In genomic region chr19:1248454-1249297, GRCh38 we compare ENCODE assay signal across 8 cellular contexts. TPM values are rescaled to one million over a fixed set of nuclear protein-coding genes. Genes with fewer than 3 reads are reported as not detected.
DNase-seq lines count a peak whose midpoint lies in the region; ATAC-seq, FAIRE-seq and TF ChIP-seq lines count a peak whose summit lies in the region.

Gene MIDN (plus strand): TSS chr19:1248583. CDS start chr19:1250297, 1,714 bp downstream.

- H3K27ac ChIP-seq in AG04450 (ENCODE audit: low read depth, low read length) (peak within 1 kb of the TSS; percentile 90), endothelial cell of umbilical vein (ENCODE audit: insufficient read depth, low read depth, low read length) (peak within 1 kb of the TSS; percentile 99)

- no peak for DNase-seq in AG04450 (ENCODE audit: low read depth, low spot score)
- DNase-seq in NCI-H526 treated with DMSO at 0.1 percent for 48 hours (lab: John Stamatoyannopoulos, UW), result peak; percentile 27
- peak; percentile 85 for DNase-seq in activated CD8-positive, alpha-beta memory T cell treated with anti-CD3 and anti-CD28 coated beads, Interleukin-2, amount 10 ng/mL, durations not matched to agents 7 days and 5 days
- DNase-seq in endothelial cell of umbilical vein (ENCODE audit: low read depth, low spot score), result peak; percentile 86
- DNase-seq in stimulated activated CD8-positive, alpha-beta memory T cell treated with anti-CD3 and anti-CD28 coated beads, Interleukin-7, amount 100 ng/mL, for 4 hours (ENCODE audit: low read depth in 2 of 2), result peak; percentile 65 to 84

- peak within 1 kb of the TSS; percentile 91 for H3K27ac Mint-ChIP-seq in activated CD8-positive, alpha-beta memory T cell treated with anti-CD3 and anti-CD28 coated beads, Interleukin-2, amount 10 ng/mL, durations not matched to agents 7 days and 5 days

- no peaks in the 10 kb centered on the region; the same call in 1 of the 2 replicates for H3K9me3 ChIP-seq in AG04450 (ENCODE audit: control insufficient read depth, insufficient read depth, low read length)
- H3K9me3 ChIP-seq in endothelial cell of umbilical vein (replicated peaks; ENCODE audit: control insufficient read depth, insufficient read depth, low read length), result no peaks in the 10 kb centered on the region
- no peaks in the 10 kb centered on the region for H3K9me3 ChIP-seq in mononuclear cell (ENCODE audit: low read depth, low read length)

- peak within 1 kb of the TSS; percentile 97 for H3K9ac ChIP-seq in endothelial cell of umbilical vein (replicated peaks; ENCODE audit: extremely low read depth, insufficient read depth, low read length)

- intact Hi-C loops in endothelial cell of umbilical vein (cut with micrococcal nuclease), result loop anchor here (1.0 to 10.0 kb wide), 2 partner anchors 18 to 454 kb away; partner anchors contain the start of gene PTBP1

- dilution Hi-C loops in endothelial cell of umbilical vein (cut with MboI; ENCODE audit: extremely low pct_ligation_motif_present, low sequenced_read_pairs), result no loop called here

- H3K4me3 Mint-ChIP-seq in activated CD8-positive, alpha-beta memory T cell treated with anti-CD3 and anti-CD28 coated beads, Interleukin-2, amount 10 ng/mL, durations not matched to agents 7 days and 5 days, result peak within 1 kb of the TSS; percentile 79

- peaks cover 8% of the 10 kb centered on the region for H3K4me1 Mint-ChIP-seq in activated CD8-positive, alpha-beta memory T cell treated with anti-CD3 and anti-CD28 coated beads, Interleukin-2, amount 10 ng/mL, durations not matched to agents 7 days and 5 days

- peaks cover 0 to 5% of the 10 kb centered on the region in 2 experiments for H3K36me3 ChIP-seq in endothelial cell of umbilical vein (ENCODE audit: control insufficient read depth in 2 of 2, extremely low read depth in 1 of 2, insufficient read depth in 2 of 2, low read length in 2 of 2)

- peak within 1 kb of the TSS; percentile 77 for H3K4me3 ChIP-seq in AG04450 (ENCODE audit: low read depth, low read length)
- peak within 1 kb of the TSS; percentile 71 to 95 (median 84) for H3K4me3 ChIP-seq in endothelial cell of umbilical vein (replicated peaks in 1 of 3; ENCODE audit: insufficient read depth in 1 of 3, low read depth in 1 of 3, low read length in 3 of 3)
- H3K4me3 ChIP-seq in mononuclear cell (ENCODE audit: low read length), result peak within 1 kb of the TSS; percentile 52

- H3K9me3 Mint-ChIP-seq in activated CD8-positive, alpha-beta memory T cell treated with anti-CD3 and anti-CD28 coated beads, Interleukin-2, amount 10 ng/mL, durations not matched to agents 7 days and 5 days (ENCODE audit: low read depth), result no peaks in the 10 kb centered on the region

- ATAC-seq in GM18511 (IDR thresholded peaks at IDR 0.05; ENCODE audit: unreplicated experiment) (peak; percentile 25), HG03045 (IDR thresholded peaks at IDR 0.05; ENCODE audit: unreplicated experiment) (peak; percentile 24)
- peak; percentile 26 for ATAC-seq in activated CD8-positive, alpha-beta memory T cell treated with anti-CD3 and anti-CD28 coated beads, Interleukin-2, amount 10 ng/mL, durations not matched to agents 7 days and 5 days

- peak within 1 kb of the TSS; percentile 52 for H3K4me2 ChIP-seq in endothelial cell of umbilical vein (ENCODE audit: insufficient read depth, low read length)

- CTCF ChIA-PET in AG04450 (lab: Charles Lee) (no interaction called here), endothelial cell of umbilical vein (lab: Charles Lee) (interaction anchor here (0.6 to 1.6 kb wide), 2 partner anchors 12 to 18 kb away, joined by 3 to 14 read pairs; no protein-coding TSS in a partner anchor)
- CTCF ChIA-PET in activated CD8-positive, alpha-beta memory T cell treated with anti-CD3 and anti-CD28 coated beads, Interleukin-2, amount 10 ng/mL, durations not matched to agents 7 days and 5 days (lab: Charles Lee), result interaction anchor here (0.6 to 1.0 kb wide), 4 partner anchors 8 to 26 kb away, joined by 3 to 14 read pairs (median 4); partner anchors contain the start of gene CIRBP

- H3K27me3 ChIP-seq in AG04450 (ENCODE audit: control insufficient read depth, insufficient read depth, low read length) (no peaks in the 10 kb centered on the region), endothelial cell of umbilical vein (ENCODE audit: control insufficient read depth in 2 of 2, insufficient read depth in 2 of 2, low read length in 2 of 2) (no peaks in the 10 kb centered on the region), mononuclear cell (ENCODE audit: insufficient read depth, low read length) (no peaks in the 10 kb centered on the region)

- peak; percentile 55 for TF ChIP-seq CTCF in AG04450 (IDR thresholded peaks at IDR 0.05; ENCODE audit: low read depth, low read length)
- peak; percentile 75 to 85 for TF ChIP-seq CTCF in endothelial cell of umbilical vein (IDR thresholded peaks at IDR 0.05; ENCODE audit: extremely low read depth in 1 of 2, insufficient read depth in 1 of 2, low read depth in 1 of 2, low read length in 2 of 2)

- peak within 1 kb of the TSS; percentile 36 for H2AFZ ChIP-seq in endothelial cell of umbilical vein (ENCODE audit: low read depth, low read length)

- FAIRE-seq in endothelial cell of umbilical vein (lab: Jason Lieb, UNC), result no peak

- POLR2A ChIA-PET in AG04450 (lab: Yijun Ruan, JAX) (interaction anchor here (0.5 to 1.0 kb wide), 9 partner anchors 9 to 220 kb away, joined by 3 to 28 read pairs (median 3); partner anchors contain the start of genes CIRBP and FAM174C), endothelial cell of umbilical vein (lab: Charles Lee) (interaction anchor here (1.0 kb wide), 2 partner anchors 17 to 20 kb away, joined by 7 to 10 read pairs; partner anchors contain the start of gene CIRBP)

- TSS peak; percentile 67 for BruUV-seq in endothelial cell of umbilical vein (replicated peaks; lab: Mats Ljungman, UMichigan)

- no peaks in the 10 kb centered on the region for H3K9me1 ChIP-seq in endothelial cell of umbilical vein (replicated peaks; ENCODE audit: control insufficient read depth, extremely low read depth, insufficient read depth, low read length)

- H3K4me1 ChIP-seq in endothelial cell of umbilical vein (ENCODE audit: control insufficient read depth, extremely low read depth, insufficient read depth, low read length) (peaks cover 16% of the 10 kb centered on the region), mononuclear cell (ENCODE audit: insufficient read depth, low read length) (peaks cover 35% of the 10 kb centered on the region)

- no peaks in the 10 kb centered on the region for H3K27me3 Mint-ChIP-seq in activated CD8-positive, alpha-beta memory T cell treated with anti-CD3 and anti-CD28 coated beads, Interleukin-2, amount 10 ng/mL, durations not matched to agents 7 days and 5 days

- no peaks in the 10 kb centered on the region for H4K20me1 ChIP-seq in endothelial cell of umbilical vein (replicated peaks; ENCODE audit: control insufficient read depth, extremely low read depth, insufficient read depth, low read length)

- TF ChIP-seq POLR2A in endothelial cell of umbilical vein (IDR thresholded peaks at IDR 0.05; ENCODE audit: low read depth, low read length), result peak; percentile 99

- peaks cover 15% of the 10 kb centered on the region for H3K36me3 Mint-ChIP-seq in activated CD8-positive, alpha-beta memory T cell treated with anti-CD3 and anti-CD28 coated beads, Interleukin-2, amount 10 ng/mL, durations not matched to agents 7 days and 5 days

- peaks cover 37% of the 10 kb centered on the region for H3K79me2 ChIP-seq in endothelial cell of umbilical vein (ENCODE audit: control insufficient read depth, insufficient read depth, low read length)

TF ChIP-seq in endothelial cell of umbilical vein, 7 proteins besides CTCF, POLR2A, EP300 and RAD21:
- TF ChIP-seq POLR2AphosphoS5 (IDR thresholded peaks at IDR 0.05; ENCODE audit: insufficient read depth, low read depth, low read length) (peak; percentile 99), EZH2 (IDR thresholded peaks at IDR 0.05; ENCODE audit: borderline replicate concordance, low read depth, low read length, severe bottlenecking) (no peak), FOS (IDR thresholded peaks at IDR 0.05; ENCODE audit: borderline replicate concordance, insufficient read depth, low read length) (peak; percentile 50), JUN (IDR thresholded peaks at IDR 0.05; ENCODE audit: borderline replicate concordance, insufficient read depth, insufficient read length, low read depth) (no peak), MYC (IDR thresholded peaks at IDR 0.05; ENCODE audit: low read depth, low read length) (no peak), GATA2 (IDR thresholded peaks at IDR 0.05; ENCODE audit: insufficient read depth, insufficient read length, low read depth, low read length) (no peak)

RNA-seq across cellular contexts. Expression of gene MIDN, which starts in this region (rescaled TPM):
- polyA plus RNA-seq in AG04450 (2011; rRNA removed) (6.6 and 10.6 TPM in 2 replicates), endothelial cell of umbilical vein (20.0 and 23.6 TPM in 2 replicates)
- 16.1 and 21.3 TPM in 2 replicates for polyA minus RNA-seq in AG04450 (2011; rRNA and poly(A)+ RNA removed)
- total RNA-seq in activated CD8-positive, alpha-beta memory T cell treated with anti-CD3 and anti-CD28 coated beads, Interleukin-2, amount 10 ng/mL, durations not matched to agents 7 days and 5 days, result 10 to 100 TPM; 73.3 to 88.6 TPM
- total RNA-seq in endothelial cell of umbilical vein (85.9 and 107 TPM in 2 replicates), mononuclear cell (67.0 TPM)
- polyA plus RNA-seq in endothelial cell of umbilical vein (2011; cell fraction: cytosol; rRNA removed), result 8.3 and 13.6 TPM in 2 replicates
- polyA plus RNA-seq in endothelial cell of umbilical vein (2011; cell fraction: nucleus; rRNA removed), result 26.3 and 27.8 TPM in 2 replicates
- polyA plus RNA-seq in endothelial cell of umbilical vein (2012), result 16.1 and 27.1 TPM in 2 replicates
- 13.6 and 16.8 TPM in 2 replicates for polyA minus RNA-seq in endothelial cell of umbilical vein
- 34.1 TPM for polyA minus RNA-seq in endothelial cell of umbilical vein (2011; cell fraction: cytosol; rRNA and poly(A)+ RNA removed)
- polyA minus RNA-seq in endothelial cell of umbilical vein (2011; cell fraction: nucleus; rRNA and poly(A)+ RNA removed), result 10.2 and 42.0 TPM in 2 replicates
